Comparison of ENCODE assay signal across 21 cellular contexts in genomic region chr5:2112128-2112808, GRCh38.
DNase-seq lines count a peak whose midpoint lies in the region.
"Had no signal": no experiment of that assay in that cellular context is flagged by ENCODE, and none has a peak within 500 bp of the region (broad histone marks: within the 10 kb centered on the region; RNA-seq: fewer than 3 reads in every experiment).

No MANE protein-coding gene starts in this region.

- DNase-seq in DMS153 (lab: John Stamatoyannopoulos, UW) = peak; percentile 94
- DNase-seq in NCI-H1105 (lab: John Stamatoyannopoulos, UW) = peak; percentile 80
- DNase-seq in NCI-H748 treated with DMSO at 0.1 percent for 48 hours (lab: John Stamatoyannopoulos, UW) = peak; percentile 100
- DNase-seq in left kidney (ENCODE audit: low read depth, low spot score) = peak; percentile 70
- DNase-seq in anterior cingulate cortex (lab: John Stamatoyannopoulos, UW) = no peak
- no peak for DNase-seq in posterior vena cava (ENCODE audit: low spot score)
- DNase-seq in HK-2 (ENCODE audit: unreplicated experiment) = no peak
- DNase-seq in NCI-H2196 (lab: John Stamatoyannopoulos, UW; ENCODE audit: unreplicated experiment) = no peak
- DNase-seq: activated CD4-positive, alpha-beta T cell treated with anti-CD3 and anti-CD28 coated beads, Interleukin-2, amount 50 U/mL, for 1 hour; activated CD8-positive, alpha-beta memory T cell treated with anti-CD3 and anti-CD28 coated beads, Interleukin-2, amount 10 ng/mL, durations not matched to agents 7 days and 5 days; activated naive CD4-positive, alpha-beta T cell treated with Interleukin-2 at 50 U/mL for 16 hours; activated T-cell treated with anti-CD3 and anti-CD28 coated beads, Interleukin-2, amount 50 U/mL, for 72 hours; islet precursor cell; left ventricle myocardium superior; naive B cell; NCI-H146; NCI-H446; occipital lobe; stimulated activated CD4-positive, alpha-beta T cell treated with anti-CD3 and anti-CD28 coated beads, Interleukin-1b, Interleukin-23, amount 100 ng/mL, for 48 hours; SW 1271; T1000 had no signal

- intact Hi-C loops in posterior vena cava (cut with DNase I) = no loop called here

Comparison
In these comparisons a context has a peak if more than half of its experiments do, and no peak if none do; other contexts are left out.
1. DNase-seq: peak in DMS153 (single experiment), NCI-H1105 (single experiment), NCI-H748 treated with DMSO at 0.1 percent for 48 hours (single experiment) and left kidney (single experiment); none in anterior cingulate cortex (0 of 58), posterior vena cava (single experiment), HK-2 (single experiment) and NCI-H2196 (single experiment).